Comparison of ENCODE assay signal across 8 cellular contexts in genomic region chr14:20343092-20343854, GRCh38. TPM values are rescaled to one million over a fixed set of nuclear protein-coding genes. Genes with fewer than 3 reads are reported as not detected.
DNase-seq lines count a peak whose midpoint lies in the region; ATAC-seq, FAIRE-seq and TF ChIP-seq lines count a peak whose summit lies in the region.

A gene with protein sequence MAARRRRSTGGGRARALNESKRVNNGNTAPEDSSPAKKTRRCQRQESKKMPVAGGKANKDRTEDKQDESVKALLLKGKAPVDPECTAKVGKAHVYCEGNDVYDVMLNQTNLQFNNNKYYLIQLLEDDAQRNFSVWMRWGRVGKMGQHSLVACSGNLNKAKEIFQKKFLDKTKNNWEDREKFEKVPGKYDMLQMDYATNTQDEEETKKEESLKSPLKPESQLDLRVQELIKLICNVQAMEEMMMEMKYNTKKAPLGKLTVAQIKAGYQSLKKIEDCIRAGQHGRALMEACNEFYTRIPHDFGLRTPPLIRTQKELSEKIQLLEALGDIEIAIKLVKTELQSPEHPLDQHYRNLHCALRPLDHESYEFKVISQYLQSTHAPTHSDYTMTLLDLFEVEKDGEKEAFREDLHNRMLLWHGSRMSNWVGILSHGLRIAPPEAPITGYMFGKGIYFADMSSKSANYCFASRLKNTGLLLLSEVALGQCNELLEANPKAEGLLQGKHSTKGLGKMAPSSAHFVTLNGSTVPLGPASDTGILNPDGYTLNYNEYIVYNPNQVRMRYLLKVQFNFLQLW (plus strand): TSS chr14:20343635. CDS start chr14:20343642, 7 bp downstream.

- H3K9ac ChIP-seq in rectal smooth muscle tissue (ENCODE audit: low read length): peak within 1 kb of the TSS; percentile 83

- H3K9me3 ChIP-seq in aorta (ENCODE audit: control insufficient read depth, low read length): no peaks in the 10 kb centered on the region

- peak; percentile 99 for FAIRE-seq in GM18507 (lab: Jason Lieb, UNC)

- 0% methylated on average over 47 to 50 of the region's 50 CpGs for WGBS in aorta, 2 donors

- H3K36me3 ChIP-seq in rectal smooth muscle tissue (ENCODE audit: control insufficient read depth, insufficient read depth, low read length) (peaks cover 5% of the 10 kb centered on the region), aorta (ENCODE audit: control insufficient read depth in 1 of 2, insufficient read depth in 2 of 2, low read length in 1 of 2) (peaks cover 0 to 2% of the 10 kb centered on the region in 2 donors)

- in situ Hi-C loops in astrocyte of the cerebellum (cut with HindIII; ENCODE audit: low sequenced_read_pairs): no loop called here

- H3K27me3 ChIP-seq in rectal smooth muscle tissue (ENCODE audit: control insufficient read depth, insufficient read depth, low read length) (no peaks in the 10 kb centered on the region), aorta (ENCODE audit: control insufficient read depth in 1 of 2, insufficient read depth in 2 of 2, low read length in 1 of 2) (no peaks in the 10 kb centered on the region)

- intact Hi-C loops in aorta (cut with DNase I): loop anchor here (1.0 to 10.0 kb wide), 6 partner anchors 69 to 340 kb away; partner anchors contain the start of genes APEX1 (in 1 of the 2), OSGEP (in 1 of the 2), PIP4P1 (in 1 of the 2) and PNP (in 1 of the 2)

- H3K27ac ChIP-seq in rectal smooth muscle tissue (ENCODE audit: low read depth, low read length) (peak within 1 kb of the TSS; percentile 92), aorta (ENCODE audit: low read depth in 1 of 2, low read length in 2 of 2) (peak within 1 kb of the TSS; percentile 80 to 94)

- H3K4me1 ChIP-seq in rectal smooth muscle tissue (ENCODE audit: control insufficient read depth, insufficient read depth, low read length): peaks cover 6% of the 10 kb centered on the region
- no peaks in the 10 kb centered on the region for H3K4me1 ChIP-seq in aorta (ENCODE audit: control insufficient read depth in 1 of 2, insufficient read depth in 2 of 2, low read length in 2 of 2)

- TF ChIP-seq CTCF in astrocyte of the cerebellum (IDR thresholded peaks at IDR 0.05; ENCODE audit: low read depth, low read length, missing control alignments): no peak

- H3K4me3 ChIP-seq in astrocyte of the cerebellum (ENCODE audit: low read depth, low read length) (peak within 1 kb of the TSS; percentile 64), rectal smooth muscle tissue (ENCODE audit: low read length) (peak within 1 kb of the TSS; percentile 85), aorta (ENCODE audit: low read length in 2 of 2) (peak within 1 kb of the TSS; percentile 92 to 96)

- DNase-seq in GM18507 (ENCODE audit: extremely low spot score, insufficient read length, low read depth) (peak; percentile 87), NCI-H2029 treated with DMSO at 0.1 percent for 48 hours (lab: John Stamatoyannopoulos, UW) (peak; percentile 99), T-helper 9 cell (peak; percentile 83), astrocyte of the cerebellum (ENCODE audit: low read depth) (peak; percentile 98), hepatic stellate cell (ENCODE audit: low spot score) (peak; percentile 93), aorta (peak; percentile 98 to 99)

- ATAC-seq in HG02981 (IDR thresholded peaks at IDR 0.05; ENCODE audit: unreplicated experiment): peak; percentile 90
- ATAC-seq in aorta (ENCODE audit: low FRiP score): peak; percentile 99

RNA-seq across cellular contexts. Expression of the gene that starts here (rescaled TPM):
- 10 to 100 TPM; 13.4 to 19.5 TPM for total RNA-seq in aorta
- 10 to 100 TPM; 13.4 to 21.4 TPM for polyA plus RNA-seq in aorta

Comparison
In these comparisons a context has a peak if more than half of its experiments do, and no peak if none do; other contexts are left out.
1. Peak in every context shown above with its lines: DNase-seq, ATAC-seq, H3K4me3 ChIP-seq and H3K27ac ChIP-seq.